In genomic region chr10:22105270-22105669, GRCh38 we compare ENCODE assay signal across 28 cellular contexts.
"Had no signal": no experiment of that assay in that cellular context is flagged by ENCODE, and none has a peak within 500 bp of the region (broad histone marks: within the 10 kb centered on the region; RNA-seq: fewer than 3 reads in every experiment).

No MANE protein-coding gene starts in this region.

- H3K27me3 ChIP-seq: colonic mucosa, dorsolateral prefrontal cortex, esophagus muscularis mucosa, esophagus squamous epithelium, foreskin keratinocyte, gastrocnemius medialis, gastroesophageal sphincter, heart left ventricle, heart right ventricle had no signal

- FAIRE-seq: colon, endometrium, endothelial cell of umbilical vein, frontal cortex had no signal

- ATAC-seq: effector memory CD8-positive, alpha-beta T cell; esophagus mucosa; foreskin keratinocyte; gastrocnemius medialis; gastroesophageal sphincter; heart left ventricle; heart right ventricle had no signal

- H3K4me3 ChIP-seq: colonic mucosa, coronary artery, dorsolateral prefrontal cortex, esophagus muscularis mucosa, esophagus squamous epithelium, gastrocnemius medialis, gastroesophageal sphincter, heart left ventricle, heart right ventricle had no signal

- H3K9me3 ChIP-seq: colonic mucosa, esophagus muscularis mucosa, esophagus squamous epithelium, gastrocnemius medialis, gastroesophageal sphincter, heart left ventricle, heart right ventricle had no signal

- H3K27ac ChIP-seq: colonic mucosa, coronary artery, dorsolateral prefrontal cortex, epithelial cell of prostate, esophagus muscularis mucosa, esophagus squamous epithelium, foreskin keratinocyte, gastrocnemius medialis, gastroesophageal sphincter, heart left ventricle, heart right ventricle had no signal

- DNase-seq: colonic mucosa; cortex of kidney; dermis blood vessel endothelial cell; dorsolateral prefrontal cortex; effector CD4-positive, alpha-beta T cell; effector CD8-positive, alpha-beta T cell; effector memory CD4-positive, alpha-beta T cell; effector memory CD8-positive, alpha-beta T cell; endodermal cell; erythroblast; esophagus squamous epithelium; foreskin fibroblast; foreskin keratinocyte; foreskin melanocyte; gastrocnemius medialis; glutamatergic neuron; head of caudate nucleus; heart left ventricle; heart right ventricle had no signal

- H3K36me3 ChIP-seq: colonic mucosa, esophagus muscularis mucosa, esophagus squamous epithelium, gastrocnemius medialis, gastroesophageal sphincter, heart left ventricle, heart right ventricle had no signal

- H3K4me1 ChIP-seq: colonic mucosa, esophagus muscularis mucosa, esophagus squamous epithelium, foreskin keratinocyte, gastrocnemius medialis, gastroesophageal sphincter, heart left ventricle, heart right ventricle had no signal
